ENCODE assay signal across 8 cellular contexts in genomic region chr22:37498289-37498909, GRCh38. TPM values are rescaled to one million over a fixed set of nuclear protein-coding genes. Genes with fewer than 3 reads are reported as not detected.
A peak's percentile ranks its signal among the peaks of the same experiment; 100 is the strongest.
DNase-seq lines count a peak whose midpoint lies in the region; FAIRE-seq and TF ChIP-seq lines count a peak whose summit lies in the region.

No MANE protein-coding gene starts in this region.

- H3K9me3 ChIP-seq in testis: no peaks in the 10 kb centered on the region
- no peaks in the 10 kb centered on the region for H3K9me3 ChIP-seq in right atrium auricular region

- WGBS in mesendoderm (ENCODE audit: extremely low coverage, insufficient coverage, low lambda C conversion rate): no CpG with 5 or more reads among the region's 15 CpGs
- 59 to 97% methylated on average over 11 to 15 of the region's 15 CpGs for WGBS in testis, 2 donors

- H3K27me3 Mint-ChIP-seq in activated naive CD8-positive, alpha-beta T cell treated with anti-CD3 and anti-CD28 coated beads for 36 hours: no peaks in the 10 kb centered on the region

- H3K27ac Mint-ChIP-seq in activated naive CD8-positive, alpha-beta T cell treated with anti-CD3 and anti-CD28 coated beads for 36 hours: no peak overlapping the region

- H3K23ac ChIP-seq in mesendoderm (ENCODE audit: low read length): no peak overlapping the region

- H2BK120ac ChIP-seq in mesendoderm (ENCODE audit: low read depth, low read length): no peak overlapping the region

- H3K27ac ChIP-seq in mesendoderm (ENCODE audit: low read depth, low read length) (no peak overlapping the region), testis (no peak overlapping the region), right atrium auricular region (no peak overlapping the region)

- no peak overlapping the region for H2BK5ac ChIP-seq in mesendoderm (ENCODE audit: low read length)

- no peak overlapping the region for H3K56ac ChIP-seq in mesendoderm (ENCODE audit: low read length)

- no peak overlapping the region for H3K4me2 ChIP-seq in mesendoderm (ENCODE audit: low read length)

- peak in 2 of 3 experiments; percentile 15 to 44 for TF ChIP-seq CTCF in testis (IDR thresholded peaks at IDR 0.05)
- TF ChIP-seq CTCF in right atrium auricular region (IDR thresholded peaks at IDR 0.05): peak in 1 of 2 donors; percentile 53

- H3K9ac ChIP-seq in mesendoderm (ENCODE audit: low read length): no peak overlapping the region

- no peaks in the 10 kb centered on the region for H3K79me1 ChIP-seq in mesendoderm (ENCODE audit: low read length)

- no peak overlapping the region for H3K4ac ChIP-seq in mesendoderm (ENCODE audit: low read depth, low read length)

- no peaks in the 10 kb centered on the region for H3K36me3 Mint-ChIP-seq in activated naive CD8-positive, alpha-beta T cell treated with anti-CD3 and anti-CD28 coated beads for 36 hours

- no peak overlapping the region for H3K4me3 ChIP-seq in mesendoderm (ENCODE audit: low read length)
- no peak overlapping the region for H3K4me3 ChIP-seq in testis
- no peak overlapping the region for H3K4me3 ChIP-seq in right atrium auricular region

- no peak overlapping the region for H3K18ac ChIP-seq in mesendoderm (ENCODE audit: low read length)

- no peak overlapping the region for H3K4me3 Mint-ChIP-seq in activated naive CD8-positive, alpha-beta T cell treated with anti-CD3 and anti-CD28 coated beads for 36 hours

- peaks cover 11% of the 10 kb centered on the region for H3K4me1 ChIP-seq in mesendoderm (ENCODE audit: control insufficient read depth, low read depth, low read length)
- H3K4me1 ChIP-seq in testis: peaks cover 41% of the 10 kb centered on the region
- H3K4me1 ChIP-seq in right atrium auricular region: peaks cover 0 to 60% of the 10 kb centered on the region in 2 donors

- H2BK15ac ChIP-seq in mesendoderm (replicated peaks; ENCODE audit: low read depth): no peak overlapping the region

- peak; percentile 83 for DNase-seq in 8988T
- DNase-seq in GM12892 (ENCODE audit: insufficient read length): peak; percentile 93
- peak; percentile 35 for DNase-seq in SK-N-DZ (ENCODE audit: low spot score)
- peak; percentile 81 for DNase-seq in activated naive CD8-positive, alpha-beta T cell treated with anti-CD3 and anti-CD28 coated beads for 36 hours
- DNase-seq in mesendoderm: peak; percentile 85
- DNase-seq in testis: no peak
- DNase-seq in right atrium auricular region (ENCODE audit: low spot score): no peak
- no peak for DNase-seq in NCI-H226

- no peaks in the 10 kb centered on the region for H3K79me2 ChIP-seq in mesendoderm (ENCODE audit: control insufficient read depth, insufficient read depth, low read length)

- H4K8ac ChIP-seq in mesendoderm (ENCODE audit: low read depth, low read length): no peak overlapping the region

- no peaks in the 10 kb centered on the region for H3K9me3 Mint-ChIP-seq in activated naive CD8-positive, alpha-beta T cell treated with anti-CD3 and anti-CD28 coated beads for 36 hours

- H4K5ac ChIP-seq in mesendoderm (ENCODE audit: low read length): no peak overlapping the region

- TF ChIP-seq POLR2A in GM12892 (IDR thresholded peaks at IDR 0.05; ENCODE audit: low read depth, low read length) (no peak), testis (IDR thresholded peaks at IDR 0.05) (no peak)

- peaks cover 14% of the 10 kb centered on the region for H3K4me1 Mint-ChIP-seq in activated naive CD8-positive, alpha-beta T cell treated with anti-CD3 and anti-CD28 coated beads for 36 hours

- no peaks in the 10 kb centered on the region for H3K36me3 ChIP-seq in mesendoderm (ENCODE audit: control insufficient read depth, insufficient read depth, low read length)
- H3K36me3 ChIP-seq in testis (ENCODE audit: low read depth, missing control alignments): no peaks in the 10 kb centered on the region
- no peaks in the 10 kb centered on the region for H3K36me3 ChIP-seq in right atrium auricular region

- no peak overlapping the region for H2AK5ac ChIP-seq in mesendoderm (ENCODE audit: low read length)

- H3K27me3 ChIP-seq in mesendoderm (ENCODE audit: insufficient read depth, low read length, poor library complexity): no peaks in the 10 kb centered on the region
- H3K27me3 ChIP-seq in testis: no peaks in the 10 kb centered on the region
- H3K27me3 ChIP-seq in right atrium auricular region: no peaks in the 10 kb centered on the region

- FAIRE-seq in GM12892 (lab: Jason Lieb, UNC): peak; percentile 80

- intact Hi-C loops in testis (cut with DNase I; ENCODE audit: low total_unique reads): no loop called here

RNA-seq across cellular contexts. Expression of gene MFNG, which starts 12.2 kb away (rescaled TPM):
- 30.7 TPM for polyA plus RNA-seq in GM12892 (2012; ENCODE audit: missing spikeins)
- 16.3 and 24.6 TPM in 2 replicates for polyA plus RNA-seq in SK-N-DZ (2014; cell fraction: cytosol; rRNA removed)
- 10.8 and 20.0 TPM in 2 replicates for polyA plus RNA-seq in SK-N-DZ (2014; cell fraction: nucleus; rRNA removed)
- total RNA-seq in activated naive CD8-positive, alpha-beta T cell treated with anti-CD3 and anti-CD28 coated beads for 36 hours: 100 to 1,000 TPM; 193 to 204 TPM
- polyA plus RNA-seq in mesendoderm (2013, experiment 1 of 2): 0.48 TPM
- 0.77 TPM for polyA plus RNA-seq in mesendoderm (2013, experiment 2 of 2)
- 1 to 10 TPM; 8.1 to 8.2 TPM for total RNA-seq in testis
- polyA plus RNA-seq in testis (ENCODE audit: insufficient read depth, low read depth, low replicate concordance): 7.5 TPM
- total RNA-seq in right atrium auricular region: 10 to 100 TPM in 1 of 2 donors, 1 to 10 TPM in 1; 9.9 to 19.5 TPM

RNA-seq across cellular contexts. Expression of gene CARD10, which starts 20.8 kb away (rescaled TPM):
- polyA plus RNA-seq in GM12892 (2012; ENCODE audit: missing spikeins): not detected
- 1.8 and 2.6 TPM in 2 replicates for polyA plus RNA-seq in SK-N-DZ (2014; cell fraction: cytosol; rRNA removed)
- polyA plus RNA-seq in SK-N-DZ (2014; cell fraction: nucleus; rRNA removed): 3.1 and 8.4 TPM in 2 replicates
- total RNA-seq in activated naive CD8-positive, alpha-beta T cell treated with anti-CD3 and anti-CD28 coated beads for 36 hours: under 1 TPM; 0.06 to 0.14 TPM
- 5.6 TPM for polyA plus RNA-seq in mesendoderm (2013, experiment 1 of 2)
- 5.8 TPM for polyA plus RNA-seq in mesendoderm (2013, experiment 2 of 2)
- total RNA-seq in testis (100 to 1,000 TPM in 1 of 2 donors, 10 to 100 TPM in 1; 89.8 to 113 TPM), right atrium auricular region (1 to 10 TPM; 4.2 to 5.8 TPM)
- 42.6 TPM for polyA plus RNA-seq in testis (ENCODE audit: insufficient read depth, low read depth, low replicate concordance)

Comparison
In these comparisons a context has a peak if more than half of its experiments do, and no peak if none do; other contexts are left out.
1. DNase-seq: peak in 8988T (single experiment), GM12892 (single experiment), SK-N-DZ (single experiment), activated naive CD8-positive, alpha-beta T cell treated with anti-CD3 and anti-CD28 coated beads for 36 hours (single experiment) and mesendoderm (single experiment); none in testis (single experiment), right atrium auricular region (single experiment) and NCI-H226 (single experiment).
2. RNA of gene MFNG, which starts 12.2 kb away (total RNA-seq): 193 to 204 TPM in activated naive CD8-positive, alpha-beta T cell treated with anti-CD3 and anti-CD28 coated beads for 36 hours; 9.9 to 19.5 TPM in right atrium auricular region and 8.1 to 8.2 TPM in testis; every median in the first group is over 4 times any median in the second.
3. RNA of gene CARD10, which starts 20.8 kb away (total RNA-seq): 89.8 to 113 TPM in testis; 4.2 to 5.8 TPM in right atrium auricular region and 0.06 to 0.14 TPM in activated naive CD8-positive, alpha-beta T cell treated with anti-CD3 and anti-CD28 coated beads for 36 hours; every median in the first group is over 10 times any median in the second.